Comparison of ENCODE assay signal across 1 cellular context in the genomic region with DNA sequence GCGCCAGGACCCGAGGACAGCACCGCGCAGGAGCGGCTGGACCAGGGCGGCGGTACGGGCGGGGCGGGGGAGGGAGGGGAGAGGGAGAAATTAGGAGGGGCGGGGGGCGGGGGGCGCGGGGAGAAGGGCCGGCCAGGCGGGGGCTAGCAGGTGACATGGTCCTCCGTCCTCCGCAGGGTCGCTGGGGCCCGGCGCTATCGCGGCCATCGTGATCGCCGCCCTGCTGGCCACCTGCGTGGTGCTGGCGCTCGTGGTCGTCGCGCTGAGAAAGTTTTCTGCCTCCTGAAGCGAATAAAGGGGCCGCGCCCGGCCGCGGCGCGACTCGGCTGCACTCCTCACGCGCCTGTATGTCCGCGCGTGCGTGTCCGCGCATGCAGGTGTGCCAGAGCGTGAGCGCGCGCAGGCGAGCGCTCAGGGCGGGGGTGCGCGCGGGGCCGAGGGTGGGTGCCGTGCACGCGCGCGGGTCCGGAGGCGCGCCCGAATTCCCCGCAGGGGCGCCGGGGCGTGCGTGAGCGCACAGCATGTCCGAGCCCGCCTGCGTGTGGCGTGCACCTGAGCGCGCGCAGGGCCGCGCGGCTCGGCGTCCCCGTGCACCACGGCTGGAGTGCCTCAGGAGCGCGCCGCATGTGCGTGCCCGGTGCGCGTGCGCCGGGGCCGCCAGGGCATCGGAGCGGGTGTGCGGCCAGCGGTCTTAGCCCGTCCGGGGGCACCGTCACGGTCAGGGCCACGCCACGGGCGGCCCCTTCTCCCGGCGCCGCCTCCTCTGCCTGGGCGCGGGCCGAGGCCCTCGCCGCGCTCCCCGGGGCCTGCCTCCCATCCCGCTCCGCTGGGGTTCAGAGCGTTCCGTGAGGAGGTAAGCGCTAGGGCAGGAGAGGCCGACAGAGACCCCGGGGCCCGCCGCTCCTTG.
TF ChIP-seq lines count a peak whose summit lies in the region.

No MANE protein-coding gene starts in this region.

TF ChIP-seq in HepG2, 621 proteins besides CTCF, POLR2A, EP300 and RAD21 (continued from another document and continues in another):
- TF ChIP-seq, protein P1, sequence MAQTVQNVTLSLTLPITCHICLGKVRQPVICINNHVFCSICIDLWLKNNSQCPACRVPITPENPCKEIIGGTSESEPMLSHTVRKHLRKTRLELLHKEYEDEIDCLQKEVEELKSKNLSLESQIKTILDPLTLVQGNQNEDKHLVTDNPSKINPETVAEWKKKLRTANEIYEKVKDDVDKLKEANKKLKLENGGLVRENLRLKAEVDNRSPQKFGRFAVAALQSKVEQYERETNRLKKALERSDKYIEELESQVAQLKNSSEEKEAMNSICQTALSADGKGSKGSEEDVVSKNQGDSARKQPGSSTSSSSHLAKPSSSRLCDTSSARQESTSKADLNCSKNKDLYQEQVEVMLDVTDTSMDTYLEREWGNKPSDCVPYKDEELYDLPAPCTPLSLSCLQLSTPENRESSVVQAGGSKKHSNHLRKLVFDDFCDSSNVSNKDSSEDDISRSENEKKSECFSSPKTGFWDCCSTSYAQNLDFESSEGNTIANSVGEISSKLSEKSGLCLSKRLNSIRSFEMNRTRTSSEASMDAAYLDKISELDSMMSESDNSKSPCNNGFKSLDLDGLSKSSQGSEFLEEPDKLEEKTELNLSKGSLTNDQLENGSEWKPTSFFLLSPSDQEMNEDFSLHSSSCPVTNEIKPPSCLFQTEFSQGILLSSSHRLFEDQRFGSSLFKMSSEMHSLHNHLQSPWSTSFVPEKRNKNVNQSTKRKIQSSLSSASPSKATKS (CRISPR knock-in tag; IDR thresholded peaks at IDR 0.05) = no peak
- TF ChIP-seq LCORL (IDR thresholded peaks at IDR 0.05) (no peak), LCORL (CRISPR knock-in tag; IDR thresholded peaks at IDR 0.05) (no peak), ZNF704 (CRISPR knock-in tag; IDR thresholded peaks at IDR 0.05; ENCODE audit: borderline replicate concordance) (no peak), GATA4 (IDR thresholded peaks at IDR 0.05; ENCODE audit: borderline replicate concordance, low read depth) (no peak), ZNF33B (CRISPR knock-in tag; IDR thresholded peaks at IDR 0.05) (0 out of 2 replicates have a peak, but pooled peaks have one; percentile 84), PHF20 (CRISPR knock-in tag; IDR thresholded peaks at IDR 0.05) (0 out of 2 replicates have a peak, but pooled peaks have one; percentile 29), ZNF605 (CRISPR knock-in tag; IDR thresholded peaks at IDR 0.05) (no peak), HDAC1 (CRISPR knock-in tag; IDR thresholded peaks at IDR 0.05) (peak; percentile 65), ATAD3A (CRISPR knock-in tag; IDR thresholded peaks at IDR 0.05) (peak; percentile 52; the same call in 1 of the 2 replicates), ADNP (CRISPR knock-in tag; IDR thresholded peaks at IDR 0.05) (no peak), ZNF251 (CRISPR knock-in tag; IDR thresholded peaks at IDR 0.05) (no peak), IRF1 (CRISPR knock-in tag; IDR thresholded peaks at IDR 0.05; ENCODE audit: low read depth) (no peak), ZNF274 (CRISPR knock-in tag; IDR thresholded peaks at IDR 0.05) (0 out of 2 replicates have a peak, but pooled peaks have one; percentile 24), ZFP36L1 (CRISPR knock-in tag; IDR thresholded peaks at IDR 0.05) (no peak), ZNF160 (CRISPR knock-in tag; IDR thresholded peaks at IDR 0.05) (no peak), HMGXB4 (CRISPR knock-in tag; IDR thresholded peaks at IDR 0.05; ENCODE audit: borderline replicate concordance in 1 of 2, low read depth in 1 of 2) (peak; percentile 38 to 53; a peak in 1 of 4 replicates), REXO4 (CRISPR knock-in tag; IDR thresholded peaks at IDR 0.05; ENCODE audit: borderline replicate concordance) (no peak), LRRFIP1 (CRISPR knock-in tag; conservative IDR thresholded peaks at IDR 0.05) (no peak), HCFC1 (IDR thresholded peaks at IDR 0.05; ENCODE audit: low read depth, low read length) (no peak), ZMYM4 (CRISPR knock-in tag; IDR thresholded peaks at IDR 0.05) (no peak), SNRNP70 (IDR thresholded peaks at IDR 0.05; ENCODE audit: low read depth, low read length) (no peak), ZNF451 (CRISPR knock-in tag; IDR thresholded peaks at IDR 0.05) (0 out of 2 replicates have a peak, but pooled peaks have one; percentile 46), ARNT2 (CRISPR knock-in tag; IDR thresholded peaks at IDR 0.05; ENCODE audit: low read depth) (0 out of 2 replicates have a peak, but pooled peaks have one; percentile 36), BRCA1 (CRISPR knock-in tag; IDR thresholded peaks at IDR 0.05) (0 out of 2 replicates have a peak, but pooled peaks have one; percentile 23), KDM2A (CRISPR knock-in tag; IDR thresholded peaks at IDR 0.05; ENCODE audit: borderline replicate concordance, low read depth) (peak; percentile 54; the same call in 1 of the 2 replicates), PRDM15 (CRISPR knock-in tag; IDR thresholded peaks at IDR 0.05) (no peak), CEBPG (CRISPR knock-in tag; IDR thresholded peaks at IDR 0.05) (no peak), ZBTB42 (CRISPR knock-in tag; IDR thresholded peaks at IDR 0.05) (no peak)
- TF ChIP-seq, protein P2, sequence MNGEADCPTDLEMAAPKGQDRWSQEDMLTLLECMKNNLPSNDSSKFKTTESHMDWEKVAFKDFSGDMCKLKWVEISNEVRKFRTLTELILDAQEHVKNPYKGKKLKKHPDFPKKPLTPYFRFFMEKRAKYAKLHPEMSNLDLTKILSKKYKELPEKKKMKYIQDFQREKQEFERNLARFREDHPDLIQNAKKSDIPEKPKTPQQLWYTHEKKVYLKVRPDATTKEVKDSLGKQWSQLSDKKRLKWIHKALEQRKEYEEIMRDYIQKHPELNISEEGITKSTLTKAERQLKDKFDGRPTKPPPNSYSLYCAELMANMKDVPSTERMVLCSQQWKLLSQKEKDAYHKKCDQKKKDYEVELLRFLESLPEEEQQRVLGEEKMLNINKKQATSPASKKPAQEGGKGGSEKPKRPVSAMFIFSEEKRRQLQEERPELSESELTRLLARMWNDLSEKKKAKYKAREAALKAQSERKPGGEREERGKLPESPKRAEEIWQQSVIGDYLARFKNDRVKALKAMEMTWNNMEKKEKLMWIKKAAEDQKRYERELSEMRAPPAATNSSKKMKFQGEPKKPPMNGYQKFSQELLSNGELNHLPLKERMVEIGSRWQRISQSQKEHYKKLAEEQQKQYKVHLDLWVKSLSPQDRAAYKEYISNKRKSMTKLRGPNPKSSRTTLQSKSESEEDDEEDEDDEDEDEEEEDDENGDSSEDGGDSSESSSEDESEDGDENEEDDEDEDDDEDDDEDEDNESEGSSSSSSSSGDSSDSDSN (CRISPR knock-in tag; IDR thresholded peaks at IDR 0.05) = peak; percentile 64; the same call in 1 of the 2 replicates
- TF ChIP-seq, protein P3, sequence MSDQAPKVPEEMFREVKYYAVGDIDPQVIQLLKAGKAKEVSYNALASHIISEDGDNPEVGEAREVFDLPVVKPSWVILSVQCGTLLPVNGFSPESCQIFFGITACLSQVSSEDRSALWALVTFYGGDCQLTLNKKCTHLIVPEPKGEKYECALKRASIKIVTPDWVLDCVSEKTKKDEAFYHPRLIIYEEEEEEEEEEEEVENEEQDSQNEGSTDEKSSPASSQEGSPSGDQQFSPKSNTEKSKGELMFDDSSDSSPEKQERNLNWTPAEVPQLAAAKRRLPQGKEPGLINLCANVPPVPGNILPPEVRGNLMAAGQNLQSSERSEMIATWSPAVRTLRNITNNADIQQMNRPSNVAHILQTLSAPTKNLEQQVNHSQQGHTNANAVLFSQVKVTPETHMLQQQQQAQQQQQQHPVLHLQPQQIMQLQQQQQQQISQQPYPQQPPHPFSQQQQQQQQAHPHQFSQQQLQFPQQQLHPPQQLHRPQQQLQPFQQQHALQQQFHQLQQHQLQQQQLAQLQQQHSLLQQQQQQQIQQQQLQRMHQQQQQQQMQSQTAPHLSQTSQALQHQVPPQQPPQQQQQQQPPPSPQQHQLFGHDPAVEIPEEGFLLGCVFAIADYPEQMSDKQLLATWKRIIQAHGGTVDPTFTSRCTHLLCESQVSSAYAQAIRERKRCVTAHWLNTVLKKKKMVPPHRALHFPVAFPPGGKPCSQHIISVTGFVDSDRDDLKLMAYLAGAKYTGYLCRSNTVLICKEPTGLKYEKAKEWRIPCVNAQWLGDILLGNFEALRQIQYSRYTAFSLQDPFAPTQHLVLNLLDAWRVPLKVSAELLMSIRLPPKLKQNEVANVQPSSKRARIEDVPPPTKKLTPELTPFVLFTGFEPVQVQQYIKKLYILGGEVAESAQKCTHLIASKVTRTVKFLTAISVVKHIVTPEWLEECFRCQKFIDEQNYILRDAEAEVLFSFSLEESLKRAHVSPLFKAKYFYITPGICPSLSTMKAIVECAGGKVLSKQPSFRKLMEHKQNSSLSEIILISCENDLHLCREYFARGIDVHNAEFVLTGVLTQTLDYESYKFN (CRISPR knock-in tag; conservative IDR thresholded peaks at IDR 0.05) = no peak
- TF ChIP-seq, protein P4, sequence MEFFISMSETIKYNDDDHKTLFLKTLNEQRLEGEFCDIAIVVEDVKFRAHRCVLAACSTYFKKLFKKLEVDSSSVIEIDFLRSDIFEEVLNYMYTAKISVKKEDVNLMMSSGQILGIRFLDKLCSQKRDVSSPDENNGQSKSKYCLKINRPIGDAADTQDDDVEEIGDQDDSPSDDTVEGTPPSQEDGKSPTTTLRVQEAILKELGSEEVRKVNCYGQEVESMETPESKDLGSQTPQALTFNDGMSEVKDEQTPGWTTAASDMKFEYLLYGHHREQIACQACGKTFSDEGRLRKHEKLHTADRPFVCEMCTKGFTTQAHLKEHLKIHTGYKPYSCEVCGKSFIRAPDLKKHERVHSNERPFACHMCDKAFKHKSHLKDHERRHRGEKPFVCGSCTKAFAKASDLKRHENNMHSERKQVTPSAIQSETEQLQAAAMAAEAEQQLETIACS (CRISPR knock-in tag; IDR thresholded peaks at IDR 0.05) = peak; percentile 96
